Comparison of ENCODE assay signal across 23 cellular contexts in genomic region chr2:160614391-160614790, GRCh38.
DNase-seq lines count a peak whose midpoint lies in the region; FAIRE-seq and TF ChIP-seq lines count a peak whose summit lies in the region.
"Had no signal": no experiment of that assay in that cellular context is flagged by ENCODE, and none has a peak within 500 bp of the region (broad histone marks: within the 10 kb centered on the region; RNA-seq: fewer than 3 reads in every experiment).

No MANE protein-coding gene starts in this region.

- H3K27ac ChIP-seq in brain microvascular endothelial cell (peak overlapping the region; percentile 48), keratinocyte (ENCODE audit: control insufficient read depth, insufficient read depth, low read length) (no peak overlapping the region), smooth muscle cell (ENCODE audit: low read depth) (no peak overlapping the region)
- H3K27ac ChIP-seq: HL-60, PC-9 had no signal

- no peaks in the 10 kb centered on the region for H3K27me3 Mint-ChIP-seq in activated naive CD4-positive, alpha-beta T cell treated with anti-CD3 and anti-CD28 coated beads, Interleukin-2, amount 50 U/mL, for 24 hours

- H3K79me2 ChIP-seq in keratinocyte (ENCODE audit: control insufficient read depth, insufficient read depth, low read length) (no peaks in the 10 kb centered on the region), smooth muscle cell (ENCODE audit: low read depth) (no peaks in the 10 kb centered on the region)

- H3K4me3 Mint-ChIP-seq in activated naive CD4-positive, alpha-beta T cell treated with anti-CD3 and anti-CD28 coated beads, Interleukin-2, amount 50 U/mL, for 24 hours: no peak overlapping the region
- H3K4me3 Mint-ChIP-seq: B cell; CD4-positive, CD25-positive, alpha-beta regulatory T cell had no signal

- H4K20me1 ChIP-seq in keratinocyte (ENCODE audit: control insufficient read depth, extremely low read depth, insufficient read depth, low read length) (no peaks in the 10 kb centered on the region), smooth muscle cell (ENCODE audit: low read depth) (no peaks in the 10 kb centered on the region)

- dilution Hi-C loops in keratinocyte (cut with MboI; ENCODE audit: extremely low pct_ligation_motif_present, low sequenced_read_pairs): no loop called here

- DNase-seq in activated naive CD4-positive, alpha-beta T cell treated with Interleukin-2 at 50 U/mL for 16 hours: no peak
- DNase-seq in brain microvascular endothelial cell: no peak
- no peak for DNase-seq in keratinocyte (ENCODE audit: low read depth, low spot score)
- no peak for DNase-seq in NCI-H1694 (lab: John Stamatoyannopoulos, UW)
- no peak for DNase-seq in HK-2 (ENCODE audit: unreplicated experiment)
- no peak for DNase-seq in smooth muscle cell (lab: John Stamatoyannopoulos, UW; ENCODE audit: unreplicated experiment)
- no peak for DNase-seq in LoVo (ENCODE audit: low spot score)
- DNase-seq: 8988T; CD4-positive, CD25-positive, alpha-beta regulatory T cell; COR-L47; DMS 273 treated with DMSO at 0.1 percent for 48 hours; GOT3; MG63; NCI-H1048; NCI-H1436; NCI-H2029; NCI-H2171; NCI-H526; PC-9 had no signal

- H3K4me2 ChIP-seq in keratinocyte (ENCODE audit: control insufficient read depth, extremely low read depth, insufficient read depth, low read depth, low read length) (no peak overlapping the region), smooth muscle cell (no peak overlapping the region)
- H3K4me2 ChIP-seq: PC-9 had no signal

- H3K36me3 ChIP-seq in brain microvascular endothelial cell (replicated peaks) (no peaks in the 10 kb centered on the region), keratinocyte (ENCODE audit: control insufficient read depth in 2 of 2, extremely low read depth in 1 of 2, insufficient read depth in 2 of 2, low read length in 2 of 2) (no peaks in the 10 kb centered on the region), smooth muscle cell (ENCODE audit: low read depth) (no peaks in the 10 kb centered on the region)
- H3K36me3 ChIP-seq: MG63 had no signal

- no peak for TF ChIP-seq CTCF in brain microvascular endothelial cell (IDR thresholded peaks at IDR 0.05; ENCODE audit: low read depth, low read length, missing control alignments)
- TF ChIP-seq CTCF in keratinocyte (optimal IDR thresholded peaks at IDR 0.05 in 1 of 3, IDR thresholded peaks at IDR 0.05 in 1 of 3, conservative IDR thresholded peaks at IDR 0.05 in 1 of 3; ENCODE audit: extremely low read depth in 1 of 3, insufficient read depth in 2 of 3, low read length in 3 of 3): no peak
- TF ChIP-seq CTCF in smooth muscle cell (IDR thresholded peaks at IDR 0.05; ENCODE audit: borderline replicate concordance, insufficient read depth, poor library complexity, severe bottlenecking): no peak

- H3K9me1 ChIP-seq in keratinocyte (ENCODE audit: control insufficient read depth, extremely low read depth, insufficient read depth, low read length): no peaks in the 10 kb centered on the region

- peaks cover 4% of the 10 kb centered on the region for H3K36me3 Mint-ChIP-seq in activated naive CD4-positive, alpha-beta T cell treated with anti-CD3 and anti-CD28 coated beads, Interleukin-2, amount 50 U/mL, for 24 hours
- H3K36me3 Mint-ChIP-seq: CD4-positive, CD25-positive, alpha-beta regulatory T cell had no signal

- H3K4me3 ChIP-seq in brain microvascular endothelial cell (ENCODE audit: low read depth, low read length): no peak overlapping the region
- H3K4me3 ChIP-seq in keratinocyte (ENCODE audit: control insufficient read depth in 2 of 3, extremely low read depth in 1 of 3, insufficient read depth in 2 of 3, low read depth in 1 of 3, low read length in 3 of 3): no peak overlapping the region
- H3K4me3 ChIP-seq in smooth muscle cell: no peak overlapping the region
- H3K4me3 ChIP-seq: GM12878, MG63, PC-9 had no signal

- H2AFZ ChIP-seq in keratinocyte (ENCODE audit: control insufficient read depth, low read length) (no peak overlapping the region), smooth muscle cell (ENCODE audit: low read depth) (no peak overlapping the region)
- H2AFZ ChIP-seq: PC-9 had no signal

- H3K9me3 ChIP-seq in keratinocyte (ENCODE audit: control insufficient read depth, low read depth, low read length): no peaks in the 10 kb centered on the region
- H3K9me3 ChIP-seq in smooth muscle cell (replicated peaks; ENCODE audit: low read depth): peaks cover 5% of the 10 kb centered on the region

- H3K9ac ChIP-seq in keratinocyte (ENCODE audit: control insufficient read depth, extremely low read depth, insufficient read depth, low read length) (no peak overlapping the region), smooth muscle cell (ENCODE audit: low read depth) (no peak overlapping the region)

- H3F3A ChIP-seq in smooth muscle cell (ENCODE audit: low read depth): no peaks in the 10 kb centered on the region

- H3K27ac Mint-ChIP-seq in activated naive CD4-positive, alpha-beta T cell treated with anti-CD3 and anti-CD28 coated beads, Interleukin-2, amount 50 U/mL, for 24 hours: peak overlapping the region; percentile 32
- H3K27ac Mint-ChIP-seq: B cell had no signal

- no peaks in the 10 kb centered on the region for H3K27me3 ChIP-seq in brain microvascular endothelial cell (replicated peaks)
- no peaks in the 10 kb centered on the region for H3K27me3 ChIP-seq in keratinocyte (ENCODE audit: control insufficient read depth, extremely low read depth, insufficient read depth, low read length)
- H3K27me3 ChIP-seq in smooth muscle cell (ENCODE audit: low read depth): no peaks in the 10 kb centered on the region
- H3K27me3 ChIP-seq: MG63 had no signal

- H3K4me1 Mint-ChIP-seq in activated naive CD4-positive, alpha-beta T cell treated with anti-CD3 and anti-CD28 coated beads, Interleukin-2, amount 50 U/mL, for 24 hours: peaks cover 40% of the 10 kb centered on the region
- H3K4me1 Mint-ChIP-seq: B cell; CD4-positive, CD25-positive, alpha-beta regulatory T cell had no signal

- peak; percentile 48 for FAIRE-seq in keratinocyte (lab: Jason Lieb, UNC)
- FAIRE-seq: GM12878 had no signal

- H3K9me3 Mint-ChIP-seq in activated naive CD4-positive, alpha-beta T cell treated with anti-CD3 and anti-CD28 coated beads, Interleukin-2, amount 50 U/mL, for 24 hours: peaks cover 12% of the 10 kb centered on the region

- H3K4me1 ChIP-seq in keratinocyte (ENCODE audit: control insufficient read depth, extremely low read depth, insufficient read depth, low read length) (peaks cover 19% of the 10 kb centered on the region), smooth muscle cell (ENCODE audit: low read depth) (no peaks in the 10 kb centered on the region)

- in situ Hi-C loops in brain microvascular endothelial cell (cut with HindIII; ENCODE audit: low pct_ligation_motif_present, low sequenced_read_pairs): no loop called here
